Comparison of ENCODE assay signal across 20 cellular contexts in genomic region chr10:12875100-12875499, GRCh38.
DNase-seq lines count a peak whose midpoint lies in the region; ATAC-seq lines count a peak whose summit lies in the region.
"Had no signal": no experiment of that assay in that cellular context is flagged by ENCODE, and none has a peak within 500 bp of the region (broad histone marks: within the 10 kb centered on the region; RNA-seq: fewer than 3 reads in every experiment).

No MANE protein-coding gene starts in this region.

- H3K4me3 Mint-ChIP-seq in activated naive CD4-positive, alpha-beta T cell treated with anti-CD3 and anti-CD28 coated beads, Interleukin-2, amount 10 ng/mL, durations not matched to agents 7 days and 5 days: no peak overlapping the region
- H3K4me3 Mint-ChIP-seq: activated naive CD8-positive, alpha-beta T cell treated with anti-CD3 and anti-CD28 coated beads, Interleukin-2, amount 50 U/mL, for 24 hours; endodermal cell; IgD-negative memory B cell; T-cell; WTC11 had no signal

- peaks cover 6% of the 10 kb centered on the region for H3K27me3 Mint-ChIP-seq in activated naive CD4-positive, alpha-beta T cell treated with anti-CD3 and anti-CD28 coated beads, Interleukin-2, amount 10 ng/mL, durations not matched to agents 7 days and 5 days

- ATAC-seq in GM18520 (IDR thresholded peaks at IDR 0.05; ENCODE audit: unreplicated experiment) (no peak), HG03378 (IDR thresholded peaks at IDR 0.05; ENCODE audit: unreplicated experiment) (no peak)
- ATAC-seq: activated naive CD8-positive, alpha-beta T cell treated with anti-CD3 and anti-CD28 coated beads, Interleukin-2, amount 50 U/mL, for 24 hours; T-cell; WTC11 had no signal

- peak; percentile 54 for DNase-seq in G401 (ENCODE audit: low spot score)
- peak; percentile 53 for DNase-seq in NCI-H146 (lab: John Stamatoyannopoulos, UW)
- peak; percentile 41 for DNase-seq in cerebellar cortex (ENCODE audit: low spot score)
- DNase-seq in mucosa of gallbladder (ENCODE audit: low spot score): peak; percentile 16
- no peak for DNase-seq in activated naive CD4-positive, alpha-beta T cell treated with anti-CD3 and anti-CD28 coated beads, Interleukin-2, amount 10 ng/mL, durations not matched to agents 7 days and 5 days
- DNase-seq in stimulated activated CD4-positive, alpha-beta T cell treated with anti-CD3 and anti-CD28 coated beads, Interleukin-12 subunit alpha, Interleukin-12 subunit beta, amount 100 ng/mL, for 4 hours: no peak
- DNase-seq: activated CD8-positive, alpha-beta memory T cell treated with anti-CD3 and anti-CD28 coated beads for 24 hours; activated naive CD8-positive, alpha-beta T cell treated with anti-CD3 and anti-CD28 coated beads, Interleukin-2, amount 50 U/mL, for 24 hours; cerebellar nuclear complex; EL; endodermal cell; NCI-H1048; NK-92 treated with Interleukin-12 subunit alpha and Interleukin-12 subunit beta, amount 100 ng/mL, for 24 hours; nucleus accumbens; stimulated activated CD4-positive, alpha-beta T cell treated with anti-CD3 and anti-CD28 coated beads, Interleukin-4, amount 100 ng/mL, for 1 hour; T-cell had no signal

- no peaks in the 10 kb centered on the region for H3K4me1 Mint-ChIP-seq in activated naive CD4-positive, alpha-beta T cell treated with anti-CD3 and anti-CD28 coated beads, Interleukin-2, amount 10 ng/mL, durations not matched to agents 7 days and 5 days
- H3K4me1 Mint-ChIP-seq: activated naive CD8-positive, alpha-beta T cell treated with anti-CD3 and anti-CD28 coated beads, Interleukin-2, amount 50 U/mL, for 24 hours; IgD-negative memory B cell; T-cell had no signal

- no peaks in the 10 kb centered on the region for H3K9me3 Mint-ChIP-seq in activated naive CD4-positive, alpha-beta T cell treated with anti-CD3 and anti-CD28 coated beads, Interleukin-2, amount 10 ng/mL, durations not matched to agents 7 days and 5 days
- H3K9me3 Mint-ChIP-seq: endodermal cell had no signal

- CTCF ChIA-PET in activated naive CD4-positive, alpha-beta T cell treated with anti-CD3 and anti-CD28 coated beads, Interleukin-2, amount 10 ng/mL, durations not matched to agents 7 days and 5 days (lab: Charles Lee): no interaction called here

- in situ Hi-C loops in G401 (cut with HindIII; ENCODE audit: low sequenced_read_pairs): no loop called here

- H3K36me3 Mint-ChIP-seq in activated naive CD4-positive, alpha-beta T cell treated with anti-CD3 and anti-CD28 coated beads, Interleukin-2, amount 10 ng/mL, durations not matched to agents 7 days and 5 days: no peaks in the 10 kb centered on the region
- H3K36me3 Mint-ChIP-seq: IgD-negative memory B cell, T-cell, WTC11 had no signal

- no peak overlapping the region for H3K27ac Mint-ChIP-seq in activated naive CD4-positive, alpha-beta T cell treated with anti-CD3 and anti-CD28 coated beads, Interleukin-2, amount 10 ng/mL, durations not matched to agents 7 days and 5 days
- H3K27ac Mint-ChIP-seq: activated naive CD8-positive, alpha-beta T cell treated with anti-CD3 and anti-CD28 coated beads, Interleukin-2, amount 50 U/mL, for 24 hours; endodermal cell; IgD-negative memory B cell; T-cell; WTC11 had no signal

Comparison
In these comparisons a context has a peak if more than half of its experiments do, and no peak if none do; other contexts are left out.
1. DNase-seq: peak in G401 (single experiment), NCI-H146 (single experiment), cerebellar cortex (single experiment) and mucosa of gallbladder (single experiment); none in activated naive CD4-positive, alpha-beta T cell treated with anti-CD3 and anti-CD28 coated beads, Interleukin-2, amount 10 ng/mL, durations not matched to agents 7 days and 5 days (single experiment) and stimulated activated CD4-positive, alpha-beta T cell treated with anti-CD3 and anti-CD28 coated beads, Interleukin-12 subunit alpha, Interleukin-12 subunit beta, amount 100 ng/mL, for 4 hours (single experiment).